In the genomic region with DNA sequence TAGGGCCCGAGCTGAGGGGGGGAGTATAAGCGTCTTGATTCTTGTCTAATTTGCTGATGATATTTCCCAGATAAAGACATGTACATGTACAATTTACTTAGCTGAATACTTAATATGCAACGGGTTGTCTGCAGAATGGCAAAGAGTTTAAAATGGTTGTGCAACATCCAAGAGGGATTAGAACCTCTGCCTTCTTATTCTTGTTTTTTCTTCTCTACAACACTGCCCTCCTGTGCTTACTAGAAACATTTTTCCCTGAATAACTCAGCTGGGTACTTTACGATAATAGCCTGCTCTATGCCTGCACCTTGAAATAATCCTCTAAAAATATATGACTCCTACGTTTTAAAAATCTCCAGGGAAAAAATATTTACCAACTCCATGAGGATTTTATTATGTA, we compare ENCODE assay signal across 8 cellular contexts. TPM values are rescaled to one million over a fixed set of nuclear protein-coding genes. Genes with fewer than 3 reads are reported as not detected.
A peak's percentile ranks its signal among the peaks of the same experiment; 100 is the strongest.
DNase-seq lines count a peak whose midpoint lies in the region; ATAC-seq and TF ChIP-seq lines count a peak whose summit lies in the region.

No MANE protein-coding gene starts in this region.

- H3K27ac Mint-ChIP-seq in HFFc6: no peak overlapping the region

- no peaks in the 10 kb centered on the region for H3K4me1 Mint-ChIP-seq in HFFc6 (ENCODE audit: low read depth)

- H3K9me3 Mint-ChIP-seq in HFFc6: no peaks in the 10 kb centered on the region

- no peak overlapping the region for H3K4me3 Mint-ChIP-seq in HFFc6

- no peaks in the 10 kb centered on the region for H3K36me3 Mint-ChIP-seq in HFFc6 (ENCODE audit: low read depth)

- H3K27me3 Mint-ChIP-seq in HFFc6 (ENCODE audit: insufficient read depth): no peaks in the 10 kb centered on the region; the same call in 1 of the 2 replicates

- peak; percentile 35; the same call in 1 of the 2 replicates for TF ChIP-seq CTCF in HFFc6 (IDR thresholded peaks at IDR 0.05)

- peak; percentile 25 for DNase-seq in D341Med (ENCODE audit: low spot score)
- peak; percentile 25 for DNase-seq in HFFc6
- DNase-seq in RPMI7951 (ENCODE audit: low read depth): peak; percentile 24
- peak; percentile 9 for DNase-seq in iPS-NIHi11 (ENCODE audit: low spot score)
- no peak for DNase-seq in GM19240 (ENCODE audit: insufficient read length, low spot score)
- no peak for DNase-seq in COLO668 (lab: John Stamatoyannopoulos, UW; ENCODE audit: unreplicated experiment)

- no peak for ATAC-seq in GM21528 (IDR thresholded peaks at IDR 0.05; ENCODE audit: low FRiP score, unreplicated experiment)
- ATAC-seq in HG03520 (IDR thresholded peaks at IDR 0.05; ENCODE audit: unreplicated experiment): no peak

RNA-seq across cellular contexts. Expression of a gene that starts 41.8 kb away (rescaled TPM):
- 10 to 100 TPM; 22.1 to 25.1 (median 23.4) TPM for total RNA-seq in HFFc6 (2021; fragmentation: NEBNext Ultra II Directional; extraction: Animal tissue kit (Norgen Biotek cat#: 25700))
- total RNA-seq in RPMI7951 (2014; rRNA removed; shearing (Covaris generic)): 19.4 and 22.2 TPM in 2 replicates

RNA-seq across cellular contexts. Expression of a gene that starts 41.9 kb away (rescaled TPM):
- 10 to 100 TPM in 3 of 6 experiments, 1 to 10 TPM in 3; 5.8 to 12.3 (median 9.7) TPM for total RNA-seq in HFFc6 (2021; fragmentation: NEBNext Ultra II Directional; extraction: Animal tissue kit (Norgen Biotek cat#: 25700))
- total RNA-seq in RPMI7951 (2014; rRNA removed; shearing (Covaris generic)): 17.7 and 20.8 TPM in 2 replicates

Comparison
In these comparisons a context has a peak if more than half of its experiments do, and no peak if none do; other contexts are left out.
1. DNase-seq: peak in D341Med (single experiment), HFFc6 (single experiment), RPMI7951 (single experiment) and iPS-NIHi11 (single experiment); none in GM19240 (single experiment) and COLO668 (single experiment).